In genomic region chr14:94170151-94170550, GRCh38 we compare ENCODE assay signal across 22 cellular contexts.
"Had no signal": no experiment of that assay in that cellular context is flagged by ENCODE, and none has a peak within 500 bp of the region (broad histone marks: within the 10 kb centered on the region; RNA-seq: fewer than 3 reads in every experiment).

No MANE protein-coding gene starts in this region.

- ATAC-seq: activated CD4-positive, CD25-positive, alpha-beta regulatory T cell treated with anti-CD3 and anti-CD28 coated beads, Interleukin-2, amount 50 U/mL, for 24 hours; activated CD8-positive, alpha-beta T cell treated with anti-CD3 and anti-CD28 coated beads, Interleukin-2, amount 10 ng/mL, durations not matched to agents 7 days and 5 days; Right ventricle myocardium inferior; T-cell had no signal

- H3K4me3 ChIP-seq: SK-N-MC had no signal

- DNase-seq: activated CD4-positive, alpha-beta T cell treated with anti-CD3 and anti-CD28 coated beads for 48 hours; activated CD4-positive, alpha-beta T cell treated with anti-CD3 and anti-CD28 coated beads, Interleukin-2, amount 50 U/mL, for 4 hours; activated CD8-positive, alpha-beta memory T cell treated with anti-CD3 and anti-CD28 coated beads, Interleukin-2, amount 50 U/mL, for 48 hours; activated CD8-positive, alpha-beta T cell treated with anti-CD3 and anti-CD28 coated beads, Interleukin-2, amount 10 ng/mL, durations not matched to agents 7 days and 5 days; activated naive CD4-positive, alpha-beta T cell; activated T-cell treated with anti-CD3 and anti-CD28 coated beads, Interleukin-2, amount 50 U/mL, for 1 hour; aorta; central memory CD4-positive, alpha-beta T cell; IMR-90; KBM-7; NCI-H1105; NCI-H1436 treated with DMSO at 0.1 percent for 48 hours; NCI-H187; NCI-H2081; NCI-H510A treated with DMSO at 0.1 percent for 48 hours; NCI-H748 treated with DMSO at 0.1 percent for 48 hours; T-cell; T-helper 2 cell; T1000 had no signal

- H3K27ac ChIP-seq: SK-N-MC had no signal
